Comparison of ENCODE assay signal across 1 cellular context in the genomic region with DNA sequence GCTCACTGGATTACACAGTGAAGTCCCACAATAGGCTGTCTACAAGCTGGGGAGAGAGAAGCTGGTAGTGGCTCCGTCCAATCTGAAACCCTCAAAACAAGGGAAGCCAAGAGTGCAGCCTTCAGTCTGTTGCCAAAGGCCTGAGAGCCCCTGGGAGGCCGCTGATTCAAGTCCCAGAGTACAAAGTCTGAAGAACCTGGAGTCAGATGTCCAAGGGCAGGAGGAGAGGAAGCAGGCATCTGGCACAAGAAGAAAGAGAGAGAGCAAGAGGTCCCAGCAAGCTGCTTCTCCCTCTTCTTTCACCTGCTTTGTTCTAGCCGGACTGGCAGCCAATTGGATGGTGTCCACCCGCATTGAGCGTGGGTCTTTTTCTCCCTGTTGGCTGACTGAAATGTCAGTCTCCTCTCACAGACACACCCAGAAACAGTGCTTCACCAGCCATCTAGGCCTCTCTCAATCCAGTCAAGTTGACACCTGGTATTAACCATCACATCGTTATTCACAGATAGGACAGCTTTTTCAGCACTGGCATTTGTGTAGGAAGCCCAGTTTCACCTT.
TF ChIP-seq lines count a peak whose summit lies in the region.

No MANE protein-coding gene starts in this region.

TF ChIP-seq in H1, 55 proteins besides CTCF, POLR2A, EP300 and RAD21:
- peak; percentile 72 for TF ChIP-seq SP1 (IDR thresholded peaks at IDR 0.05; ENCODE audit: low read depth, low read length)
- no peak for TF ChIP-seq CEBPB (IDR thresholded peaks at IDR 0.05; ENCODE audit: low read depth, low read length)
- TF ChIP-seq CTBP2 (IDR thresholded peaks at IDR 0.05; ENCODE audit: borderline replicate concordance, insufficient read depth, insufficient read length, low read length), result no peak
